Comparison of ENCODE assay signal across 1 cellular context in the genomic region with DNA sequence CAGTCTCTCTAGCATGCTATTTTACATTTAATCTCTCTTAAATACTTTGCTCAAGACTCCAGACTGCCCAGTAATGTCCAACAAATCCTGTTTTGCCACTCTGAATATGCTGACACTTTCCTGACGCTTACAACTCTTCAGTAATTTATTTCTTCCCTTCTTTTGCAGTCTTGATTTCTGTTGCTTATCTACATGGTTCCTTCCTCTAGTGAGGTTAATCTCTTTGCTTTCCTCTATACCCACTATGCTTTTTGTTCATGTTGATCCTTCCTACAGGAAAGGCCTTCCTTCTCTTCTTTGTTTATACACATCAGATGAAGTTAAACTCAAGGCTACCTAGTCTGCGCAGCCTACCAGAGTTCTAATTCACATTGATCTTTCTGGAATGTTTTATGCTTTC.
A peak's percentile ranks its signal among the peaks of the same experiment; 100 is the strongest.
TF ChIP-seq lines count a peak whose summit lies in the region.

No MANE protein-coding gene starts in this region.

TF ChIP-seq in K562, 482 proteins besides CTCF, POLR2A, EP300 and RAD21 (continued from another document):
- TF ChIP-seq CBFA2T3 (IDR thresholded peaks at IDR 0.05) (peak; percentile 30; the same call in 1 of the 2 replicates), MEIS2 (IDR thresholded peaks at IDR 0.05; ENCODE audit: partially characterized antibody) (peak; percentile 49), ZNF41 (CRISPR knock-in tag; conservative IDR thresholded peaks at IDR 0.05) (no peak), KDM1A (IDR thresholded peaks at IDR 0.05) (peak; percentile 66 to 68; a peak in 3 of 4 replicates), ARHGAP35 (IDR thresholded peaks at IDR 0.05; ENCODE audit: partially characterized antibody) (no peak), ARID1B (IDR thresholded peaks at IDR 0.05) (peak; percentile 20; the same call in 1 of the 2 replicates), DDX20 (tag; IDR thresholded peaks at IDR 0.05; ENCODE audit: low read depth) (no peak), CBFA2T2 (conservative IDR thresholded peaks at IDR 0.05) (no peak; the same call in 1 of the 2 replicates), HDAC1 (IDR thresholded peaks at IDR 0.05) (peak in 1 of 2 experiments; percentile 43; a peak in 1 of 4 replicates), HDAC3 (IDR thresholded peaks at IDR 0.05; ENCODE audit: borderline replicate concordance, partially characterized antibody) (no peak)
- TF ChIP-seq, protein P1, sequence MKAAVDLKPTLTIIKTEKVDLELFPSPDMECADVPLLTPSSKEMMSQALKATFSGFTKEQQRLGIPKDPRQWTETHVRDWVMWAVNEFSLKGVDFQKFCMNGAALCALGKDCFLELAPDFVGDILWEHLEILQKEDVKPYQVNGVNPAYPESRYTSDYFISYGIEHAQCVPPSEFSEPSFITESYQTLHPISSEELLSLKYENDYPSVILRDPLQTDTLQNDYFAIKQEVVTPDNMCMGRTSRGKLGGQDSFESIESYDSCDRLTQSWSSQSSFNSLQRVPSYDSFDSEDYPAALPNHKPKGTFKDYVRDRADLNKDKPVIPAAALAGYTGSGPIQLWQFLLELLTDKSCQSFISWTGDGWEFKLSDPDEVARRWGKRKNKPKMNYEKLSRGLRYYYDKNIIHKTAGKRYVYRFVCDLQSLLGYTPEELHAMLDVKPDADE (conservative IDR thresholded peaks at IDR 0.05; ENCODE audit: control insufficient read depth, low read depth, low read length) = no peak
- TF ChIP-seq, protein P2, sequence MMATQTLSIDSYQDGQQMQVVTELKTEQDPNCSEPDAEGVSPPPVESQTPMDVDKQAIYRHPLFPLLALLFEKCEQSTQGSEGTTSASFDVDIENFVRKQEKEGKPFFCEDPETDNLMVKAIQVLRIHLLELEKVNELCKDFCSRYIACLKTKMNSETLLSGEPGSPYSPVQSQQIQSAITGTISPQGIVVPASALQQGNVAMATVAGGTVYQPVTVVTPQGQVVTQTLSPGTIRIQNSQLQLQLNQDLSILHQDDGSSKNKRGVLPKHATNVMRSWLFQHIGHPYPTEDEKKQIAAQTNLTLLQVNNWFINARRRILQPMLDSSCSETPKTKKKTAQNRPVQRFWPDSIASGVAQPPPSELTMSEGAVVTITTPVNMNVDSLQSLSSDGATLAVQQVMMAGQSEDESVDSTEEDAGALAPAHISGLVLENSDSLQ (IDR thresholded peaks at IDR 0.05) = no peak
